11 cellular contexts compared by ENCODE assay signal in genomic region chr15:68794307-68794706, GRCh38. TPM values are rescaled to one million over a fixed set of nuclear protein-coding genes. Genes with fewer than 3 reads are reported as not detected.
DNase-seq lines count a peak whose midpoint lies in the region; ATAC-seq and TF ChIP-seq lines count a peak whose summit lies in the region.
"Had no signal": no experiment of that assay in that cellular context is flagged by ENCODE, and none has a peak within 500 bp of the region (broad histone marks: within the 10 kb centered on the region; RNA-seq: fewer than 3 reads in every experiment).

No MANE protein-coding gene starts in this region.

- intact Hi-C loops in mammary epithelial cell (cut with micrococcal nuclease) (no loop called here), tibial artery (cut with DNase I; ENCODE audit: low total_unique reads) (no loop called here)

- H3K36me3 Mint-ChIP-seq in activated T-cell treated with anti-CD3 and anti-CD28 coated beads, Interleukin-2, amount 50 U/mL, for 72 hours (ENCODE audit: insufficient read depth in 2 of 2): peaks cover 0 to 6% of the 10 kb centered on the region in 2 donors

- BruUV-seq in mammary epithelial cell (replicated peaks; lab: Mats Ljungman, UMichigan): no TSS peak

- CTCF ChIA-PET in mammary epithelial cell (lab: Charles Lee; ENCODE audit: low non-redundant PET): no interaction called here

- H3K27me3 Mint-ChIP-seq in activated T-cell treated with anti-CD3 and anti-CD28 coated beads, Interleukin-2, amount 50 U/mL, for 72 hours (ENCODE audit: low read depth): no peaks in the 10 kb centered on the region

- in situ Hi-C loops in mammary epithelial cell (cut with MboI; ENCODE audit: low sequenced_read_pairs in 2 of 2): no loop called here

- H2AFZ ChIP-seq in mammary epithelial cell (ENCODE audit: low read depth, low read length): no peak overlapping the region
- no peak overlapping the region for H2AFZ ChIP-seq in trophoblast cell (ENCODE audit: insufficient read depth, low read length, poor library complexity)

- H3K4me3 Mint-ChIP-seq in activated T-cell treated with anti-CD3 and anti-CD28 coated beads, Interleukin-2, amount 50 U/mL, for 72 hours: peak overlapping the region; percentile 74 to 75

- no peaks in the 10 kb centered on the region for H4K20me1 ChIP-seq in mammary epithelial cell (ENCODE audit: insufficient read depth, low read length)

- H2AK5ac ChIP-seq in trophoblast cell (ENCODE audit: low read length): no peak overlapping the region

- H3K9me3 Mint-ChIP-seq in activated T-cell treated with anti-CD3 and anti-CD28 coated beads, Interleukin-2, amount 50 U/mL, for 72 hours: no peaks in the 10 kb centered on the region

- H3K4ac ChIP-seq in trophoblast cell (ENCODE audit: low read depth, low read length): no peak overlapping the region

- peaks cover 97% of the 10 kb centered on the region for H3K4me1 Mint-ChIP-seq in activated T-cell treated with anti-CD3 and anti-CD28 coated beads, Interleukin-2, amount 50 U/mL, for 72 hours (ENCODE audit: low read depth)

- TF ChIP-seq CTCF in mammary epithelial cell (conservative IDR thresholded peaks at IDR 0.05 in 1 of 2, IDR thresholded peaks at IDR 0.05 in 1 of 2; ENCODE audit: extremely low read depth in 1 of 2, insufficient read depth in 1 of 2, low read depth in 1 of 2, low read length in 2 of 2) (no peak), tibial artery (IDR thresholded peaks at IDR 0.05) (no peak)

- H3K27me3 ChIP-seq in mammary epithelial cell (ENCODE audit: insufficient read depth, low read length) (no peaks in the 10 kb centered on the region), muscle layer of colon (ENCODE audit: control insufficient read depth in 1 of 2, insufficient read depth in 2 of 2, low read length in 2 of 2) (no peaks in the 10 kb centered on the region), tibial artery (no peaks in the 10 kb centered on the region), trophoblast cell (ENCODE audit: insufficient read depth, low read length) (no peaks in the 10 kb centered on the region)
- H3K27me3 ChIP-seq: foreskin keratinocyte had no signal

- H3K23ac ChIP-seq in trophoblast cell (ENCODE audit: low read length): no peak overlapping the region

- no peak overlapping the region for H3K14ac ChIP-seq in trophoblast cell (ENCODE audit: low read length)

- no peak overlapping the region for H4K12ac ChIP-seq in trophoblast cell (ENCODE audit: low read depth, low read length)

- H3K4me3 ChIP-seq in mammary epithelial cell (replicated peaks in 1 of 3; ENCODE audit: insufficient read depth in 1 of 3, low read depth in 2 of 3, low read length in 3 of 3) (no peak overlapping the region), muscle layer of colon (ENCODE audit: low read depth in 1 of 2, low read length in 2 of 2) (peak overlapping the region; percentile 7 to 12), tibial artery (no peak overlapping the region), trophoblast cell (ENCODE audit: low read depth, low read length) (no peak overlapping the region)

- H3K27ac ChIP-seq in mammary epithelial cell (ENCODE audit: insufficient read depth, low read depth, low read length) (peak overlapping the region; percentile 80), muscle layer of colon (ENCODE audit: low read depth, low read length) (no peak overlapping the region), tibial artery (peak overlapping the region; percentile 63 to 70), trophoblast cell (ENCODE audit: low read depth, low read length) (no peak overlapping the region)

- H2BK12ac ChIP-seq in trophoblast cell (ENCODE audit: low read length): no peak overlapping the region

- peaks cover 40% of the 10 kb centered on the region for H3K4me1 ChIP-seq in mammary epithelial cell (ENCODE audit: insufficient read depth, low read length)
- H3K4me1 ChIP-seq in muscle layer of colon (ENCODE audit: insufficient read depth, low read length): peaks cover 89% of the 10 kb centered on the region
- H3K4me1 ChIP-seq in tibial artery: peaks cover 0 to 87% (median 51%) of the 10 kb centered on the region in 4 donors
- peaks cover 51 to 56% of the 10 kb centered on the region in 2 experiments for H3K4me1 ChIP-seq in trophoblast cell (ENCODE audit: control insufficient read depth in 1 of 2, insufficient read depth in 2 of 2, low read length in 2 of 2)

- H3K4me2 ChIP-seq in mammary epithelial cell (ENCODE audit: insufficient read depth, low read depth, low read length): no peak overlapping the region
- H3K4me2 ChIP-seq in trophoblast cell (ENCODE audit: low read length): no peak overlapping the region

- peaks cover 3% of the 10 kb centered on the region for H3K36me3 ChIP-seq in mammary epithelial cell (ENCODE audit: insufficient read depth, low read length)
- no peaks in the 10 kb centered on the region for H3K36me3 ChIP-seq in muscle layer of colon (ENCODE audit: insufficient read depth, low read length)
- H3K36me3 ChIP-seq in tibial artery: no peaks in the 10 kb centered on the region
- H3K36me3 ChIP-seq in trophoblast cell (ENCODE audit: control insufficient read depth in 1 of 2, insufficient read depth in 2 of 2, low read length in 2 of 2): peaks cover 2 to 3% of the 10 kb centered on the region in 2 experiments

- ATAC-seq in activated T-cell treated with anti-CD3 and anti-CD28 coated beads, Interleukin-2, amount 50 U/mL, for 72 hours (replicated peaks in 1 of 2): no peak
- ATAC-seq in HG02840 (IDR thresholded peaks at IDR 0.05; ENCODE audit: low FRiP score, unreplicated experiment): no peak

- H3K79me2 ChIP-seq in mammary epithelial cell (ENCODE audit: insufficient read depth, low read length) (peaks cover 97% of the 10 kb centered on the region), trophoblast cell (ENCODE audit: control insufficient read depth, insufficient read depth, low read length, poor library complexity) (peaks cover 12% of the 10 kb centered on the region)

- no peak overlapping the region for H3K18ac ChIP-seq in trophoblast cell (ENCODE audit: low read length)

- H4K8ac ChIP-seq in trophoblast cell (ENCODE audit: low read depth, low read length): no peak overlapping the region

- peak overlapping the region; percentile 18 for H3K27ac Mint-ChIP-seq in activated T-cell treated with anti-CD3 and anti-CD28 coated beads, Interleukin-2, amount 50 U/mL, for 72 hours

- no peak overlapping the region for H4K91ac ChIP-seq in trophoblast cell (ENCODE audit: low read depth, low read length)

- H2BK120ac ChIP-seq in trophoblast cell (ENCODE audit: insufficient read depth, low read length, poor library complexity): no peak overlapping the region

- H2BK5ac ChIP-seq in trophoblast cell (ENCODE audit: low read depth, low read length, poor library complexity): no peak overlapping the region

- H3K79me1 ChIP-seq in trophoblast cell (ENCODE audit: low read length): peaks cover 6% of the 10 kb centered on the region

- H3K9me3 ChIP-seq in mammary epithelial cell (replicated peaks; ENCODE audit: insufficient read depth, low read length) (no peaks in the 10 kb centered on the region), muscle layer of colon (ENCODE audit: low read length) (no peaks in the 10 kb centered on the region), tibial artery (no peaks in the 10 kb centered on the region), trophoblast cell (ENCODE audit: insufficient read depth, low read depth, low read length) (no peaks in the 10 kb centered on the region)

- WGBS in mammary epithelial cell (ENCODE audit: low coverage, missing lambda C conversion rate): 88% methylated on average over 4 of the region's 4 CpGs
- WGBS in trophoblast cell (ENCODE audit: extremely low coverage, insufficient coverage, insufficient read length): no CpG with 5 or more reads among the region's 4 CpGs

- H3K9ac ChIP-seq in mammary epithelial cell (ENCODE audit: insufficient read depth, low read length): no peak overlapping the region
- H3K9ac ChIP-seq in muscle layer of colon (ENCODE audit: low read length): no peak overlapping the region
- no peak overlapping the region for H3K9ac ChIP-seq in trophoblast cell (ENCODE audit: low read length)

- DNase-seq in activated T-cell treated with anti-CD3 and anti-CD28 coated beads, Interleukin-2, amount 50 U/mL, for 72 hours: no peak
- no peak for DNase-seq in activated T-cell treated with anti-CD3 and anti-CD28 coated beads, Interleukin-2, amount 50 U/mL, for 1 hour
- DNase-seq in mammary epithelial cell: no peak
- no peak for DNase-seq in tibial artery
- no peak for DNase-seq in trophoblast cell
- DNase-seq in COLO668 (lab: John Stamatoyannopoulos, UW; ENCODE audit: unreplicated experiment): no peak
- DNase-seq: amniotic stem cell, foreskin keratinocyte, NCI-H1105 treated with DMSO at 0.1 percent for 48 hours had no signal

- dilution Hi-C loops in mammary epithelial cell (cut with HindIII; ENCODE audit: low sequenced_read_pairs): no loop called here

RNA-seq across cellular contexts. Expression of gene ANP32A, which starts 26.4 kb away (rescaled TPM):
- total RNA-seq in activated T-cell treated with anti-CD3 and anti-CD28 coated beads, Interleukin-2, amount 50 U/mL, for 72 hours: 100 to 1,000 TPM; 200 to 204 TPM
- total RNA-seq in mammary epithelial cell: 100 to 1,000 TPM in 1 of 2 donors, 10 to 100 TPM in 1; 42.5 to 109 TPM
- polyA plus RNA-seq in mammary epithelial cell: 52.0 TPM
- polyA minus RNA-seq in mammary epithelial cell: 37.7 TPM
- 247 and 258 TPM in 2 replicates for polyA plus RNA-seq in trophoblast cell (2013)

Comparison
In these comparisons a context has a peak if more than half of its experiments do, and no peak if none do; other contexts are left out.
1. H3K27ac ChIP-seq: peak in mammary epithelial cell (single experiment) and tibial artery (2 of 2); none in muscle layer of colon (single experiment) and trophoblast cell (single experiment).
2. H3K4me3 ChIP-seq: peak in muscle layer of colon (2 of 2); none in mammary epithelial cell (0 of 3), tibial artery (0 of 2) and trophoblast cell (single experiment).